ENCODE assay signal across 1 cellular context in genomic region chr12:67909091-67909531, GRCh38.
TF ChIP-seq lines count a peak whose summit lies in the region.

No MANE protein-coding gene starts in this region.

TF ChIP-seq in IMR-90, 13 proteins besides CTCF, POLR2A, EP300 and RAD21 (continued from another document):
- no peak for TF ChIP-seq USF2 (IDR thresholded peaks at IDR 0.05; ENCODE audit: low read depth, low read length)
- no peak for TF ChIP-seq BHLHE40 (IDR thresholded peaks at IDR 0.05; ENCODE audit: low read depth, low read length)
- TF ChIP-seq MXI1 (IDR thresholded peaks at IDR 0.05; ENCODE audit: borderline replicate concordance, low read depth, low read length): no peak
- no peak for TF ChIP-seq RFX5 (IDR thresholded peaks at IDR 0.05; ENCODE audit: low read depth, low read length)
- no peak for TF ChIP-seq RCOR1 (IDR thresholded peaks at IDR 0.05; ENCODE audit: insufficient replicate concordance, low read length)
- no peak for TF ChIP-seq CHD1 (IDR thresholded peaks at IDR 0.05; ENCODE audit: low read depth, low read length)
- no peak for TF ChIP-seq MAZ (IDR thresholded peaks at IDR 0.05; ENCODE audit: borderline replicate concordance, low read depth, low read length)
- no peak for TF ChIP-seq SMC3 (IDR thresholded peaks at IDR 0.05; ENCODE audit: low read depth, low read length)
- peak; percentile 71 for TF ChIP-seq MAFK (IDR thresholded peaks at IDR 0.05; ENCODE audit: low read depth, low read length)
